24 cellular contexts compared by ENCODE assay signal in the genomic region with DNA sequence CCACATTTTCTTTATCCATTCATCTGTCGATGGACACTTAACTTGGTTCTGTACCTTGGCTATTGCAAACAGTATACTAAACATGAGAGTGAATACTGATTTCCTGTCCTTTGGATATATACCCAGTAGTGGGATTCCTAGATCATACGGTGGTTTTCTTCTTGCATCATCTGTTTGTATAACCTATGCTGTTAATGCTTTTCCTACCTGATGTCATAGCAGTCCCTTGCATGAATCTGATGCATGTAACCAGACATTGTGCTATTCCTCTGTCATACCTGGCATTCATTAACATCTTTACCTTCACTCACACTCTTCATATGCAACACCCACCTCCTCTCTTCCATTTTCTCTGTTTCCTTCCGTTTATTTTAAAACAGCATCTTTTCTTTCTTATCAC.
"Had no signal": no experiment of that assay in that cellular context is flagged by ENCODE, and none has a peak within 500 bp of the region (broad histone marks: within the 10 kb centered on the region; RNA-seq: fewer than 3 reads in every experiment).

No MANE protein-coding gene starts in this region.

- H3K4me1 ChIP-seq: colonic mucosa had no signal

- H3K36me3 ChIP-seq: adrenal gland, breast epithelium, colonic mucosa, esophagus muscularis mucosa, tibial nerve had no signal

- DNase-seq: activated T-cell treated with anti-CD3 and anti-CD28 coated beads, Interleukin-2, amount 50 U/mL, for 24 hours; adrenal gland; colonic mucosa; dorsolateral prefrontal cortex; effector memory CD8-positive, alpha-beta T cell; heart left ventricle; kidney; naive thymus-derived CD4-positive, alpha-beta T cell; posterior cingulate gyrus; stimulated activated CD4-positive, alpha-beta T cell treated with anti-CD3 and anti-CD28 coated beads, Interleukin-12 subunit alpha, Interleukin-12 subunit beta, amount 100 ng/mL, for 4 hours; stimulated activated CD4-positive, alpha-beta T cell treated with anti-CD3 and anti-CD28 coated beads, Interleukin-4, amount 100 ng/mL, for 4 hours; stimulated activated naive CD8-positive, alpha-beta T cell treated with anti-CD3 and anti-CD28 coated beads, Interleukin-15, Interleukin-2, amounts not matched to agents 100 U/mL and 50 U/mL, for 24 hours; substantia nigra; T-cell had no signal

- H3K27ac ChIP-seq: colonic mucosa had no signal

- H3K4me1 Mint-ChIP-seq: WTC11 had no signal

- ATAC-seq: activated T-helper 17 cell treated with anti-CD3 and anti-CD28 coated beads, Interleukin-2, amount 50 U/mL, for 72 hours; effector memory CD8-positive, alpha-beta T cell; heart left ventricle; left lobe of liver; naive thymus-derived CD4-positive, alpha-beta T cell; stimulated activated naive CD8-positive, alpha-beta T cell treated with anti-CD3 and anti-CD28 coated beads, Interleukin-15, Interleukin-2, amounts not matched to agents 100 U/mL and 50 U/mL, for 24 hours; T-cell; WTC11 had no signal

- H3K27me3 Mint-ChIP-seq: activated naive CD8-positive, alpha-beta T cell; activated T-cell treated with anti-CD3 and anti-CD28 coated beads, Interleukin-2, amount 50 U/mL, for 24 hours; activated T-helper 17 cell treated with anti-CD3 and anti-CD28 coated beads, Interleukin-2, amount 50 U/mL, for 72 hours; effector memory CD8-positive, alpha-beta T cell; naive thymus-derived CD4-positive, alpha-beta T cell; T-cell had no signal

- H3K27ac Mint-ChIP-seq: activated T-helper 17 cell treated with anti-CD3 and anti-CD28 coated beads, Interleukin-2, amount 50 U/mL, for 72 hours; T-cell; T-helper 2 cell treated with Interferon-gamma antibody and Interleukin-4, amounts not matched to agents 5 μg/mL and 100 μg/mL, for 36 hours; WTC11 had no signal

- H3K4me3 ChIP-seq: adrenal gland, breast epithelium, colonic mucosa, dorsolateral prefrontal cortex, esophagus muscularis mucosa, heart left ventricle, lung, tibial nerve had no signal

- H3K9me3 ChIP-seq: adrenal gland, breast epithelium, colonic mucosa, esophagus muscularis mucosa, heart left ventricle, tibial nerve had no signal

- H3K36me3 Mint-ChIP-seq: WTC11 had no signal

- H3K4me3 Mint-ChIP-seq: activated naive CD8-positive, alpha-beta T cell; activated T-cell treated with anti-CD3 and anti-CD28 coated beads, Interleukin-2, amount 50 U/mL, for 24 hours; activated T-helper 17 cell treated with anti-CD3 and anti-CD28 coated beads, Interleukin-2, amount 50 U/mL, for 72 hours; effector memory CD8-positive, alpha-beta T cell; naive thymus-derived CD4-positive, alpha-beta T cell; neural crest cell; T-cell; T-helper 2 cell treated with Interferon-gamma antibody and Interleukin-4, amounts not matched to agents 5 μg/mL and 100 μg/mL, for 36 hours; WTC11 had no signal

- H3K9me3 Mint-ChIP-seq: activated T-cell treated with anti-CD3 and anti-CD28 coated beads, Interleukin-2, amount 50 U/mL, for 24 hours; activated T-helper 17 cell treated with anti-CD3 and anti-CD28 coated beads, Interleukin-2, amount 50 U/mL, for 72 hours; effector memory CD8-positive, alpha-beta T cell; naive thymus-derived CD4-positive, alpha-beta T cell; neural crest cell; T-cell; T-helper 2 cell treated with Interferon-gamma antibody and Interleukin-4, amounts not matched to agents 5 μg/mL and 100 μg/mL, for 36 hours; WTC11 had no signal

- H3K27me3 ChIP-seq: adrenal gland, breast epithelium, colonic mucosa, dorsolateral prefrontal cortex, esophagus muscularis mucosa, heart left ventricle, tibial nerve had no signal
